ENCODE assay signal across 13 cellular contexts in genomic region chr15:48898083-48898482, GRCh38. TPM values are rescaled to one million over a fixed set of nuclear protein-coding genes. Genes with fewer than 3 reads are reported as not detected.
DNase-seq lines count a peak whose midpoint lies in the region; ATAC-seq and TF ChIP-seq lines count a peak whose summit lies in the region.
"Had no signal": no experiment of that assay in that cellular context is flagged by ENCODE, and none has a peak within 500 bp of the region (broad histone marks: within the 10 kb centered on the region; RNA-seq: fewer than 3 reads in every experiment).

No MANE protein-coding gene starts in this region.

- no peaks in the 10 kb centered on the region for H3K9me3 Mint-ChIP-seq in activated CD8-positive, alpha-beta memory T cell treated with anti-CD3 and anti-CD28 coated beads, Interleukin-2, amount 10 ng/mL, durations not matched to agents 7 days and 5 days (ENCODE audit: low read depth)
- H3K9me3 Mint-ChIP-seq: CD8-positive, alpha-beta T cell had no signal

- H3K4me3 ChIP-seq in adipocyte (ENCODE audit: low read length): peak overlapping the region; percentile 82
- no peak overlapping the region for H3K4me3 ChIP-seq in tibial artery
- no peak overlapping the region for H3K4me3 ChIP-seq in upper lobe of right lung
- H3K4me3 ChIP-seq: prostate gland had no signal

- peak overlapping the region; percentile 2 for H3K4me3 Mint-ChIP-seq in activated CD8-positive, alpha-beta memory T cell treated with anti-CD3 and anti-CD28 coated beads, Interleukin-2, amount 10 ng/mL, durations not matched to agents 7 days and 5 days
- H3K4me3 Mint-ChIP-seq: CD8-positive, alpha-beta T cell had no signal

- H3K9me3 ChIP-seq in adipocyte (ENCODE audit: control insufficient read depth, low read length) (no peaks in the 10 kb centered on the region), tibial artery (no peaks in the 10 kb centered on the region), upper lobe of right lung (no peaks in the 10 kb centered on the region)
- H3K9me3 ChIP-seq: prostate gland had no signal

- no peak for DNase-seq in activated CD8-positive, alpha-beta memory T cell treated with anti-CD3 and anti-CD28 coated beads, Interleukin-2, amount 10 ng/mL, durations not matched to agents 7 days and 5 days
- no peak for DNase-seq in activated CD8-positive, alpha-beta memory T cell treated with anti-CD3 and anti-CD28 coated beads, Interleukin-2, amount 50 U/mL, for 48 hours
- DNase-seq in adipocyte (ENCODE audit: low read depth): no peak
- peak; percentile 7 for DNase-seq in midbrain (lab: John Stamatoyannopoulos, UW)
- no peak for DNase-seq in tibial artery
- no peak for DNase-seq in stimulated activated naive CD4-positive, alpha-beta T cell treated with Interleukin-2 at 50 U/mL for 16 hours (lab: John Stamatoyannopoulos, UW)
- no peak for DNase-seq in upper lobe of right lung
- DNase-seq: activated T-cell treated with anti-CD3 and anti-CD28 coated beads, Interleukin-2, amount 50 U/mL, for 48 hours; CD8-positive, alpha-beta T cell; PC-3; stimulated activated CD4-positive, alpha-beta T cell treated with anti-CD3 and anti-CD28 coated beads, Interleukin-1b, Interleukin-23, amount 100 ng/mL, for 48 hours had no signal

- peak overlapping the region; percentile 37 for H3K27ac Mint-ChIP-seq in activated CD8-positive, alpha-beta memory T cell treated with anti-CD3 and anti-CD28 coated beads, Interleukin-2, amount 10 ng/mL, durations not matched to agents 7 days and 5 days
- H3K27ac Mint-ChIP-seq: CD8-positive, alpha-beta T cell had no signal

- peaks cover 20% of the 10 kb centered on the region for H3K27me3 Mint-ChIP-seq in activated CD8-positive, alpha-beta memory T cell treated with anti-CD3 and anti-CD28 coated beads, Interleukin-2, amount 10 ng/mL, durations not matched to agents 7 days and 5 days

- peak overlapping the region; percentile 86 for H3K9ac ChIP-seq in adipocyte (ENCODE audit: low read length)

- peaks cover 2% of the 10 kb centered on the region for H3K36me3 Mint-ChIP-seq in activated CD8-positive, alpha-beta memory T cell treated with anti-CD3 and anti-CD28 coated beads, Interleukin-2, amount 10 ng/mL, durations not matched to agents 7 days and 5 days
- H3K36me3 Mint-ChIP-seq: CD8-positive, alpha-beta T cell had no signal

- H3K36me3 ChIP-seq in adipocyte (ENCODE audit: control insufficient read depth, insufficient read depth, low read length, severe bottlenecking) (no peaks in the 10 kb centered on the region), tibial artery (no peaks in the 10 kb centered on the region), upper lobe of right lung (no peaks in the 10 kb centered on the region)
- H3K36me3 ChIP-seq: prostate gland had no signal

- H3K27ac ChIP-seq in tibial artery: peak overlapping the region; percentile 60 to 62
- no peak overlapping the region for H3K27ac ChIP-seq in upper lobe of right lung
- H3K27ac ChIP-seq: prostate gland had no signal

- H3K4me1 ChIP-seq in adipocyte (ENCODE audit: control insufficient read depth, insufficient read depth, low read length): peaks cover 19% of the 10 kb centered on the region
- peaks cover 0 to 14% (median 2%) of the 10 kb centered on the region in 4 donors for H3K4me1 ChIP-seq in tibial artery
- H3K4me1 ChIP-seq in upper lobe of right lung: peaks cover 5% of the 10 kb centered on the region
- H3K4me1 ChIP-seq: prostate gland had no signal

- intact Hi-C loops in tibial artery (cut with DNase I; ENCODE audit: low total_unique reads): no loop called here
- intact Hi-C loops in upper lobe of right lung (cut with DNase I): no loop called here

- peak; percentile 23 for ATAC-seq in activated CD8-positive, alpha-beta memory T cell treated with anti-CD3 and anti-CD28 coated beads, Interleukin-2, amount 10 ng/mL, durations not matched to agents 7 days and 5 days
- ATAC-seq in upper lobe of right lung (no peak), HG03045 (IDR thresholded peaks at IDR 0.05; ENCODE audit: unreplicated experiment) (no peak)
- ATAC-seq: CD8-positive, alpha-beta T cell; PC-3 had no signal

- H3K27me3 ChIP-seq in adipocyte (replicated peaks; ENCODE audit: control insufficient read depth, insufficient read depth, low read length) (no peaks in the 10 kb centered on the region), tibial artery (no peaks in the 10 kb centered on the region), upper lobe of right lung (no peaks in the 10 kb centered on the region)

- CTCF ChIA-PET in activated CD8-positive, alpha-beta memory T cell treated with anti-CD3 and anti-CD28 coated beads, Interleukin-2, amount 10 ng/mL, durations not matched to agents 7 days and 5 days (lab: Charles Lee): interaction anchor here (0.9 to 1.4 kb wide), 2 partner anchors 10 to 16 kb away, joined by 3 read pairs; no protein-coding TSS in a partner anchor

- H3K4me1 Mint-ChIP-seq in activated CD8-positive, alpha-beta memory T cell treated with anti-CD3 and anti-CD28 coated beads, Interleukin-2, amount 10 ng/mL, durations not matched to agents 7 days and 5 days: peaks cover 27% of the 10 kb centered on the region

- TF ChIP-seq CTCF in tibial artery (IDR thresholded peaks at IDR 0.05) (no peak), upper lobe of right lung (IDR thresholded peaks at IDR 0.05) (no peak)

RNA-seq across cellular contexts. Expression of gene EID1, which starts 20.1 kb away (rescaled TPM):
- total RNA-seq in activated CD8-positive, alpha-beta memory T cell treated with anti-CD3 and anti-CD28 coated beads, Interleukin-2, amount 10 ng/mL, durations not matched to agents 7 days and 5 days: 100 to 1,000 TPM; 100 to 133 TPM
- 95.3 TPM for total RNA-seq in upper lobe of right lung
